8 cellular contexts compared by ENCODE assay signal in the genomic region with DNA sequence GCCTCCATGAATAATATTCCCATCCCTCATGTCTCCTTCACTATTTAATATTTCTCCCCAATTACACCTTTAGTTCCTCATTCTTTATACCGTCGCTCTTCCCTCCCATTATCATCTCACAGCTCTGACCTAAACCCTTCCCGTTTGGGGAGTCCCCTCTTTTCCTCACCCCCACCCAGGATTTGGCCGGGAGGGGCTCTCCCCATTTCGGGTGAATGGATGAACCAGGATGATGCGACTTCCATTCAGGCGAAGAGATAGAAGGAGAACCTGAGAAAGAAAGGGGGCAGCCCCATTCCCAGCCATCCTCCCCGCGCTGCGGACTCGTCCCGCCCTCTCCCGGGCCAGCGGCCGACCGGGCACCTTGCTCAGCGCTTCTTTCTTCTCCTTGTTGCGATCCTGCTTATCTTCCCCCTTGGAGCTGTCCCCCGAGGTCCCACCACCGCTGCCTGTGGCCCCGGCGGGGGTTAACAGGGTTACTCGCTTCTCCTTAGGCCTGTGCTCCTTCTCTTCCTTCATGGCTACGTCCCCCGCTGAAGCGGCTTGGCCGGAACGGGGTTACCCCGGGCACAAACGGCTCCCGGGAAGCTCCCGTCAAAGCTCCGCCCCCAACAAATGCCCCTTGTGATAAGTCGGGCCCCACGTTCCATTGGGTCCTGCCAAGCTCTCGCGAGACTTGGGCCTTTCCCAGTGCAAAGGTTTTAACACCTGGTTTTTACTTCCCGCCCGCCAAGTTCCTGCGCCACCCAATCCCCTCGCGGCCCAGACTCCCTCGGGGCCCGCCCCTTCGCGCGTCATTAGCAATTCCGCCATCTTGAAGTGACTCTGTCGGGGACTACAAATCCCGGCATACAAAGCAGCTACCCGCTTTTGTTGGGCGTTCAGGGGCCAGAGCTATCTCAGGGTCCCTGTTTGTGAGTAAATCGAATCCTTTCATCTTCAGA. TPM values are rescaled to one million over a fixed set of nuclear protein-coding genes. Genes with fewer than 3 reads are reported as not detected.
DNase-seq lines count a peak whose midpoint lies in the region; ATAC-seq and TF ChIP-seq lines count a peak whose summit lies in the region.

A gene with protein sequence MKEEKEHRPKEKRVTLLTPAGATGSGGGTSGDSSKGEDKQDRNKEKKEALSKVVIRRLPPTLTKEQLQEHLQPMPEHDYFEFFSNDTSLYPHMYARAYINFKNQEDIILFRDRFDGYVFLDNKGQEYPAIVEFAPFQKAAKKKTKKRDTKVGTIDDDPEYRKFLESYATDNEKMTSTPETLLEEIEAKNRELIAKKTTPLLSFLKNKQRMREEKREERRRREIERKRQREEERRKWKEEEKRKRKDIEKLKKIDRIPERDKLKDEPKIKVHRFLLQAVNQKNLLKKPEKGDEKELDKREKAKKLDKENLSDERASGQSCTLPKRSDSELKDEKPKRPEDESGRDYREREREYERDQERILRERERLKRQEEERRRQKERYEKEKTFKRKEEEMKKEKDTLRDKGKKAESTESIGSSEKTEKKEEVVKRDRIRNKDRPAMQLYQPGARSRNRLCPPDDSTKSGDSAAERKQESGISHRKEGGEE (minus strand): TSS at position 554 of the 944 bp plus-strand sequence. CDS start 35 bp downstream, at position 519.

- no peaks in the 10 kb centered on the region for H3K4me1 ChIP-seq in trophoblast cell (ENCODE audit: control insufficient read depth in 1 of 2, insufficient read depth in 2 of 2, low read length in 2 of 2)

- no peaks in the 10 kb centered on the region for H3K9me3 ChIP-seq in trophoblast cell (ENCODE audit: insufficient read depth, low read depth, low read length)

- peak within 1 kb of the TSS; percentile 99 for H3K4me3 Mint-ChIP-seq in T-cell
- H3K4me3 Mint-ChIP-seq in type B pancreatic cell, result peak within 1 kb of the TSS; percentile 99

- intact Hi-C loops in cardiac septum (cut with DNase I), result loop anchor here (1.0 kb wide), 1 partner anchor 19 kb away; a partner anchor contains a TSS

- H3K27ac Mint-ChIP-seq in T-cell (peak within 1 kb of the TSS; percentile 97 to 98), type B pancreatic cell (peak within 1 kb of the TSS; percentile 100)

- peak within 1 kb of the TSS; percentile 90 for H2BK120ac ChIP-seq in trophoblast cell (ENCODE audit: insufficient read depth, low read length, poor library complexity)

- H3K36me3 ChIP-seq in trophoblast cell (ENCODE audit: control insufficient read depth in 1 of 2, insufficient read depth in 2 of 2, low read length in 2 of 2), result peaks cover 5% of the 10 kb centered on the region in 2 experiments

- peak within 1 kb of the TSS; percentile 77 for H3K4me2 ChIP-seq in trophoblast cell (ENCODE audit: low read length)

- H2BK5ac ChIP-seq in trophoblast cell (ENCODE audit: low read depth, low read length, poor library complexity), result peak within 1 kb of the TSS; percentile 89

- H3K9me3 Mint-ChIP-seq in T-cell (no peaks in the 10 kb centered on the region), type B pancreatic cell (no peaks in the 10 kb centered on the region)

- H2AFZ ChIP-seq in trophoblast cell (ENCODE audit: insufficient read depth, low read length, poor library complexity), result peak within 1 kb of the TSS; percentile 81

- H3K27ac ChIP-seq in adipose tissue (ENCODE audit: low read depth, low read length) (peak within 1 kb of the TSS; percentile 84), trophoblast cell (ENCODE audit: low read depth, low read length) (peak within 1 kb of the TSS; percentile 81)

- H3K4ac ChIP-seq in trophoblast cell (ENCODE audit: low read depth, low read length), result peak within 1 kb of the TSS; percentile 96

- peak within 1 kb of the TSS; percentile 79 for H4K91ac ChIP-seq in trophoblast cell (ENCODE audit: low read depth, low read length)

- DNase-seq in NCI-H1436 (lab: John Stamatoyannopoulos, UW), result peak; percentile 99
- peak; percentile 82 to 96 (median 93) for DNase-seq in T-cell
- DNase-seq in cardiac septum (ENCODE audit: low spot score), result peak; percentile 96
- peak; percentile 96 to 98 for DNase-seq in trophoblast cell
- peak; percentile 92 for DNase-seq in type B pancreatic cell (ENCODE audit: extremely low spot score, unreplicated experiment)

- H2AK5ac ChIP-seq in trophoblast cell (ENCODE audit: low read length), result no peak within 1 kb of the TSS

- ATAC-seq in HG02798 (IDR thresholded peaks at IDR 0.05; ENCODE audit: poor library complexity, unreplicated experiment), result peak; percentile 99
- peak; percentile 94 to 99 (median 98) for ATAC-seq in T-cell (replicated peaks in 1 of 4)

- no peaks in the 10 kb centered on the region for H3K27me3 ChIP-seq in trophoblast cell (ENCODE audit: insufficient read depth, low read length)

- H3K36me3 Mint-ChIP-seq in T-cell (peaks cover 6% of the 10 kb centered on the region), type B pancreatic cell (peaks cover 10% of the 10 kb centered on the region)

- H3K4me1 Mint-ChIP-seq in T-cell (peaks cover 14 to 22% (median 16%) of the 10 kb centered on the region in 3 donors), type B pancreatic cell (ENCODE audit: unreplicated experiment) (no peaks in the 10 kb centered on the region)

- peaks cover 5% of the 10 kb centered on the region for H3K79me2 ChIP-seq in trophoblast cell (ENCODE audit: control insufficient read depth, insufficient read depth, low read length, poor library complexity)

- H3K14ac ChIP-seq in trophoblast cell (ENCODE audit: low read length), result peak within 1 kb of the TSS; percentile 83

- no peak for TF ChIP-seq CTCF in GM12875 (IDR thresholded peaks at IDR 0.05; ENCODE audit: borderline replicate concordance, insufficient read depth, low read depth, low read length)
- no peak for TF ChIP-seq CTCF in type B pancreatic cell (conservative IDR thresholded peaks at IDR 0.05)

- peak within 1 kb of the TSS; percentile 83 for H4K8ac ChIP-seq in trophoblast cell (ENCODE audit: low read depth, low read length)

- WGBS in adipose tissue, 3 donors, result 1 to 27% (median 1%) methylated on average over 48 to 53 of the region's 53 CpGs
- no CpG with 5 or more reads among the region's 53 CpGs for WGBS in trophoblast cell (ENCODE audit: extremely low coverage, insufficient coverage, insufficient read length)

- no peak within 1 kb of the TSS for H3K23ac ChIP-seq in trophoblast cell (ENCODE audit: low read length)

- H3K18ac ChIP-seq in trophoblast cell (ENCODE audit: low read length), result peak within 1 kb of the TSS; percentile 85

- CTCF ChIA-PET in T-cell (lab: Charles Lee), result interaction anchor here (0.5 to 1.5 kb wide), 6 partner anchors 11 to 441 kb away, joined by 3 to 10 read pairs (median 4); a partner anchor contains a TSS

- peak within 1 kb of the TSS; percentile 93 for H3K9ac ChIP-seq in trophoblast cell (ENCODE audit: low read length)

- no peak within 1 kb of the TSS for H2BK12ac ChIP-seq in trophoblast cell (ENCODE audit: low read length)

- H4K12ac ChIP-seq in trophoblast cell (ENCODE audit: low read depth, low read length), result peak within 1 kb of the TSS; percentile 97

- H3K27me3 Mint-ChIP-seq in T-cell (peaks cover 0 to 24% of the 10 kb centered on the region in 2 donors), type B pancreatic cell (no peaks in the 10 kb centered on the region)

- H3K79me1 ChIP-seq in trophoblast cell (ENCODE audit: low read length), result peaks cover 4% of the 10 kb centered on the region

- peak within 1 kb of the TSS; percentile 88 for H3K4me3 ChIP-seq in GM12875 (ENCODE audit: low read depth, low read length)
- peak within 1 kb of the TSS; percentile 89 for H3K4me3 ChIP-seq in trophoblast cell (ENCODE audit: low read depth, low read length)

- POLR2A ChIA-PET in T-cell (lab: Charles Lee), result interaction anchor here (1.0 to 1.8 kb wide), 6 partner anchors 9 to 90 kb away, joined by 3 to 24 read pairs (median 5); a partner anchor contains a TSS

RNA-seq across cellular contexts. Expression of the gene that starts here (rescaled TPM):
- total RNA-seq in T-cell (10 to 100 TPM in 2 of 5 donors, 1 to 10 TPM in 3; 7.2 to 11.8 (median 9.6) TPM), cardiac septum (2.9 TPM), type B pancreatic cell (ENCODE audit: low replicate concordance) (12.4 and 16.4 TPM in 2 replicates)
- 1 to 10 TPM; 5.5 to 9.0 (median 6.0) TPM for polyA plus RNA-seq in adipose tissue
- polyA plus RNA-seq in trophoblast cell (2013), result 18.4 and 19.0 TPM in 2 replicates

Comparison
In these comparisons a context has a peak if more than half of its experiments do, and no peak if none do; other contexts are left out.
1. Peak in every context shown above with its lines: DNase-seq, ATAC-seq, H3K4me3 ChIP-seq and H3K27ac ChIP-seq.